Comparison of ENCODE assay signal across 20 cellular contexts in genomic region chr6:56143796-56144195, GRCh38.
"Had no signal": no experiment of that assay in that cellular context is flagged by ENCODE, and none has a peak within 500 bp of the region (broad histone marks: within the 10 kb centered on the region; RNA-seq: fewer than 3 reads in every experiment).

No MANE protein-coding gene starts in this region.

- H3K27ac Mint-ChIP-seq: activated B cell treated with CpG ODN at 0.5 μM for 24 hours; activated CD4-positive, alpha-beta memory T cell treated with anti-CD3 and anti-CD28 coated beads for 36 hours; activated naive CD8-positive, alpha-beta T cell treated with anti-CD3 and anti-CD28 coated beads, Interleukin-2, amount 10 ng/mL, durations not matched to agents 7 days and 5 days; natural killer cell treated with Interleukin-12 subunit alpha and Interleukin-12 subunit beta and Interleukin-15 and Interleukin-18, amount 100 ng/mL, for 72 hours; T-helper 17 cell had no signal

- H3K4me3 Mint-ChIP-seq: activated B cell treated with CpG ODN at 0.5 μM for 24 hours; activated CD4-positive, alpha-beta memory T cell treated with anti-CD3 and anti-CD28 coated beads for 36 hours; activated naive CD8-positive, alpha-beta T cell treated with anti-CD3 and anti-CD28 coated beads, Interleukin-2, amount 10 ng/mL, durations not matched to agents 7 days and 5 days; natural killer cell treated with Interleukin-12 subunit alpha and Interleukin-12 subunit beta and Interleukin-15 and Interleukin-18, amount 100 ng/mL, for 72 hours; T-helper 17 cell had no signal

- H3K27me3 ChIP-seq: esophagus muscularis mucosa, gastrocnemius medialis, pancreas, right atrium auricular region, upper lobe of right lung had no signal

- FAIRE-seq: pancreas had no signal

- H3K4me1 Mint-ChIP-seq: activated B cell treated with CpG ODN at 0.5 μM for 24 hours; activated naive CD8-positive, alpha-beta T cell treated with anti-CD3 and anti-CD28 coated beads, Interleukin-2, amount 10 ng/mL, durations not matched to agents 7 days and 5 days; T-helper 17 cell had no signal

- H3K9me3 ChIP-seq: esophagus muscularis mucosa, gastrocnemius medialis, left ventricle myocardium inferior, pancreas, psoas muscle, right atrium auricular region, upper lobe of right lung had no signal

- DNase-seq: activated B cell treated with CpG ODN at 0.5 μM for 24 hours; activated CD4-positive, alpha-beta memory T cell treated with anti-CD3 and anti-CD28 coated beads for 36 hours; activated CD4-positive, alpha-beta T cell treated with anti-CD3 and anti-CD28 coated beads for 4 hours; activated naive CD4-positive, alpha-beta T cell treated with Interleukin-2 at 50 U/mL for 16 hours; activated naive CD8-positive, alpha-beta T cell treated with anti-CD3 and anti-CD28 coated beads, Interleukin-2, amount 10 ng/mL, durations not matched to agents 7 days and 5 days; activated T-cell treated with anti-CD3 and anti-CD28 coated beads, Interleukin-2, amount 50 U/mL, for 48 hours; amygdala; effector memory CD4-positive, alpha-beta T cell; gastrocnemius medialis; hippocampal formation; left ventricle myocardium inferior; pancreas; psoas muscle; stimulated activated CD4-positive, alpha-beta T cell treated with anti-CD3 and anti-CD28 coated beads, Interleukin-4, amount 100 ng/mL, for 4 hours; stimulated activated naive CD8-positive, alpha-beta T cell treated with anti-CD3 and anti-CD28 coated beads, Interleukin-15, Interleukin-2, amounts not matched to agents 100 U/mL and 50 U/mL, for 24 hours; T-helper 17 cell; upper lobe of right lung had no signal

- H3K36me3 Mint-ChIP-seq: activated CD4-positive, alpha-beta memory T cell treated with anti-CD3 and anti-CD28 coated beads for 36 hours; activated naive CD8-positive, alpha-beta T cell treated with anti-CD3 and anti-CD28 coated beads, Interleukin-2, amount 10 ng/mL, durations not matched to agents 7 days and 5 days; natural killer cell treated with Interleukin-12 subunit alpha and Interleukin-12 subunit beta and Interleukin-15 and Interleukin-18, amount 100 ng/mL, for 72 hours had no signal

- H3K27ac ChIP-seq: esophagus muscularis mucosa, gastrocnemius medialis, left ventricle myocardium inferior, pancreas, psoas muscle, right atrium auricular region, upper lobe of right lung had no signal

- H3K27me3 Mint-ChIP-seq: activated B cell treated with CpG ODN at 0.5 μM for 24 hours; activated CD4-positive, alpha-beta memory T cell treated with anti-CD3 and anti-CD28 coated beads for 36 hours; activated naive CD8-positive, alpha-beta T cell treated with anti-CD3 and anti-CD28 coated beads, Interleukin-2, amount 10 ng/mL, durations not matched to agents 7 days and 5 days; natural killer cell treated with Interleukin-12 subunit alpha and Interleukin-12 subunit beta and Interleukin-15 and Interleukin-18, amount 100 ng/mL, for 72 hours; T-helper 17 cell had no signal

- H3K36me3 ChIP-seq: gastrocnemius medialis, left ventricle myocardium inferior, pancreas, right atrium auricular region, upper lobe of right lung had no signal

- H3K4me1 ChIP-seq: gastrocnemius medialis, left ventricle myocardium inferior, pancreas, psoas muscle, right atrium auricular region, upper lobe of right lung had no signal

- H3K4me3 ChIP-seq: esophagus muscularis mucosa, gastrocnemius medialis, left ventricle myocardium inferior, pancreas, psoas muscle, right atrium auricular region, upper lobe of right lung had no signal
